ENCODE assay signal across 19 cellular contexts in the genomic region with DNA sequence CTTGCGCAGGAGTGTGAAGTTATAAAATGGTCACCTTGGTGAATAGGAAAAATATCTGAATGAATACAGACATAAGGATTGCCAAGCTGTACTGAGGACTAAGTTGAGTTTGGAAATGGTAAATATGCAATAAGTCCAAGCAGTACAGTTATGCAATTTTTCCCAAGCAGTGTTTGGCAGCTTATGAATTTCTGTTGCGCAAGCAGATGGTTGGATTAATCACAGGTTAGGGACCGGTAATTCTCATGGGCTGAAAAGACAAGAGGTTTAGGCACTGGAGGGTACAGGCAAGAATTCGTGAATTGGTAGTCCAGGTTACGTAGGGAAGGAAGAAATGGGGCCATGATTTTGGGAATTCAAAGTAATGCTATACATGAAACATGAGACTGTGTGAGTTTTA.
A peak's percentile ranks its signal among the peaks of the same experiment; 100 is the strongest.
DNase-seq lines count a peak whose midpoint lies in the region; ATAC-seq and TF ChIP-seq lines count a peak whose summit lies in the region.
"Had no signal": no experiment of that assay in that cellular context is flagged by ENCODE, and none has a peak within 500 bp of the region (broad histone marks: within the 10 kb centered on the region; RNA-seq: fewer than 3 reads in every experiment).

No MANE protein-coding gene starts in this region.

- POLR2A ChIA-PET in activated CD8-positive, alpha-beta T cell treated with anti-CD3 and anti-CD28 coated beads for 36 hours (lab: Charles Lee), result no interaction called here

- peaks cover 3% of the 10 kb centered on the region for H3K9me3 Mint-ChIP-seq in activated CD8-positive, alpha-beta T cell treated with anti-CD3 and anti-CD28 coated beads for 36 hours
- H3K9me3 Mint-ChIP-seq: activated B cell treated with CpG ODN at 0.5 μM for 24 hours had no signal

- DNase-seq in AG09319 (ENCODE audit: extremely low read depth, low read depth), result peak; percentile 3
- DNase-seq in M059J (ENCODE audit: low read depth), result peak; percentile 31
- DNase-seq in choroid plexus epithelial cell (ENCODE audit: low read depth), result peak; percentile 90
- DNase-seq in right lobe of liver, result peak in 1 of 3 donors; percentile 58
- no peak for DNase-seq in midbrain (lab: John Stamatoyannopoulos, UW)
- DNase-seq in activated CD8-positive, alpha-beta T cell treated with anti-CD3 and anti-CD28 coated beads for 36 hours, result no peak
- no peak for DNase-seq in middle frontal gyrus (ENCODE audit: extremely low spot score, low spot score)
- DNase-seq: activated B cell treated with CpG ODN at 0.5 μM for 24 hours; activated CD8-positive, alpha-beta memory T cell treated with anti-CD3 and anti-CD28 coated beads, Interleukin-2, amount 50 U/mL, for 48 hours; cerebellar nuclear complex; DND-41; NCI-H1417; ovary; T-helper 1 cell had no signal

- no peaks in the 10 kb centered on the region for H3K4me1 Mint-ChIP-seq in activated CD8-positive, alpha-beta T cell treated with anti-CD3 and anti-CD28 coated beads for 36 hours (ENCODE audit: low read depth)
- H3K4me1 Mint-ChIP-seq: mesothelial cell of epicardium had no signal

- H3K9me3 ChIP-seq in right lobe of liver, result no peaks in the 10 kb centered on the region
- H3K9me3 ChIP-seq: ovary had no signal

- no peaks in the 10 kb centered on the region for H3K27me3 Mint-ChIP-seq in activated CD8-positive, alpha-beta T cell treated with anti-CD3 and anti-CD28 coated beads for 36 hours
- H3K27me3 Mint-ChIP-seq: activated B cell treated with CpG ODN at 0.5 μM for 24 hours had no signal

- TF ChIP-seq POLR2A in right lobe of liver (IDR thresholded peaks at IDR 0.05), result no peak

- no peaks in the 10 kb centered on the region for H3K27me3 ChIP-seq in right lobe of liver
- H3K27me3 ChIP-seq: BLaER1, ovary, tibial nerve had no signal

- 51% methylated on average over 5 of the region's 5 CpGs for WGBS in right lobe of liver (ENCODE audit: insufficient coverage, low coverage, low lambda C conversion rate, missing lambda C conversion rate)

- ATAC-seq in right lobe of liver (peak; percentile 67 to 95 (median 85)), HG03045 (IDR thresholded peaks at IDR 0.05; ENCODE audit: unreplicated experiment) (no peak)
- no peak for ATAC-seq in activated CD8-positive, alpha-beta T cell treated with anti-CD3 and anti-CD28 coated beads for 36 hours
- ATAC-seq: activated naive CD4-positive, alpha-beta T cell treated with anti-CD3 and anti-CD28 coated beads, Interleukin-2, amount 50 U/mL, for 72 hours had no signal

- no peaks in the 10 kb centered on the region for H3K36me3 ChIP-seq in right lobe of liver
- H3K36me3 ChIP-seq: BLaER1, ovary had no signal

- H3K36me3 Mint-ChIP-seq in activated CD8-positive, alpha-beta T cell treated with anti-CD3 and anti-CD28 coated beads for 36 hours (ENCODE audit: low read depth), result no peaks in the 10 kb centered on the region
- H3K36me3 Mint-ChIP-seq: mesothelial cell of epicardium had no signal

- H3K27ac ChIP-seq in right lobe of liver, result no peak overlapping the region
- H3K27ac ChIP-seq: BLaER1, ovary had no signal

- peaks cover 0 to 4% (median 0%) of the 10 kb centered on the region in 4 donors for H3K4me1 ChIP-seq in right lobe of liver
- H3K4me1 ChIP-seq: tibial nerve had no signal

- CTCF ChIA-PET in activated CD8-positive, alpha-beta T cell treated with anti-CD3 and anti-CD28 coated beads for 36 hours (lab: Charles Lee), result interaction anchor here (0.6 kb wide), 1 partner anchor 114 kb away, joined by 3 read pairs; no protein-coding TSS in a partner anchor

- H3K4me3 ChIP-seq in choroid plexus epithelial cell (ENCODE audit: low read depth, low read length) (no peak overlapping the region), right lobe of liver (no peak overlapping the region)
- H3K4me3 ChIP-seq: BLaER1, ovary, tibial nerve had no signal

- intact Hi-C loops in right lobe of liver (cut with DNase I), result no loop called here
- intact Hi-C loops in activated CD8-positive, alpha-beta T cell treated with anti-CD3 and anti-CD28 coated beads for 36 hours (cut with micrococcal nuclease), result no loop called here

- no peak overlapping the region for H3K27ac Mint-ChIP-seq in activated CD8-positive, alpha-beta T cell treated with anti-CD3 and anti-CD28 coated beads for 36 hours
- H3K27ac Mint-ChIP-seq: activated B cell treated with CpG ODN at 0.5 μM for 24 hours; activated naive CD4-positive, alpha-beta T cell treated with anti-CD3 and anti-CD28 coated beads, Interleukin-2, amount 50 U/mL, for 72 hours; mesothelial cell of epicardium had no signal

- TF ChIP-seq CTCF in AG09319 (IDR thresholded peaks at IDR 0.05; ENCODE audit: low read depth, low read length) (no peak), choroid plexus epithelial cell (conservative IDR thresholded peaks at IDR 0.05; ENCODE audit: low read depth, low read length) (no peak), right lobe of liver (IDR thresholded peaks at IDR 0.05) (no peak)
- no peak for TF ChIP-seq CTCF in activated CD8-positive, alpha-beta T cell treated with anti-CD3 and anti-CD28 coated beads for 36 hours (IDR thresholded peaks at IDR 0.05)

- no peak overlapping the region for H3K4me3 Mint-ChIP-seq in activated CD8-positive, alpha-beta T cell treated with anti-CD3 and anti-CD28 coated beads for 36 hours
- H3K4me3 Mint-ChIP-seq: activated B cell treated with CpG ODN at 0.5 μM for 24 hours, mesothelial cell of epicardium had no signal

Comparison
In these comparisons a context has a peak if more than half of its experiments do, and no peak if none do; other contexts are left out.
1. DNase-seq: peak in AG09319 (single experiment), M059J (single experiment) and choroid plexus epithelial cell (single experiment); none in midbrain (single experiment), activated CD8-positive, alpha-beta T cell treated with anti-CD3 and anti-CD28 coated beads for 36 hours (single experiment) and middle frontal gyrus (single experiment).
2. ATAC-seq: peak in right lobe of liver (4 of 4); none in HG03045 (single experiment) and activated CD8-positive, alpha-beta T cell treated with anti-CD3 and anti-CD28 coated beads for 36 hours (single experiment).